In the genomic region with DNA sequence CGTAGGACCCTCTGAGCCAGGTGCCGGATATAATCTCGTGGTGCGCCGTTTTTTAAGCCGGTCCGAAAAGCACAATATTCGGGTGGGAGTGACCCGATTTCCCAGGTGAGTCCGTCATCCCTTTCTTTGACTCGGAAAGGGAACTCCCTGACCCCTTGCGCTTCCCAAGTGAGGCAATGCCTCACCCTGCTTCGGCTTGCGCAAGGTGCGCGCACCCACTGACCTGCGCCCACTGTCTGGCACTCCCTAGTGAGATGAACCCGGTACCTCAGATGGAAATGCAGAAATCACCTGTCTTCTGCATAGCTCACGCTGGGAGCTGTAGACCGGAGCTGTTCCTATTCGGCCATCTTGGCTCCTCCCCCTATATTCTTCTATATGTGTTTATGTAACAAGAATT, we compare ENCODE assay signal across 5 cellular contexts. TPM values are rescaled to one million over a fixed set of nuclear protein-coding genes. Genes with fewer than 3 reads are reported as not detected.
"Had no signal": no experiment of that assay in that cellular context is flagged by ENCODE, and none has a peak within 500 bp of the region (broad histone marks: within the 10 kb centered on the region; RNA-seq: fewer than 3 reads in every experiment).

No MANE protein-coding gene starts in this region.

RNA-seq across cellular contexts. Expression of a gene that starts 45.2 kb away (rescaled TPM):
- total RNA-seq: activated B cell treated with CpG ODN at 0.5 μM for 24 hours; activated CD4-positive, alpha-beta T cell treated with anti-CD3 and anti-CD28 coated beads, Interleukin-2, amount 10 ng/mL, durations not matched to agents 24 days and 14 days; activated T-helper 1 cell treated with anti-CD3 and anti-CD28 coated beads, Interleukin-12 subunit alpha, Interleukin-12 subunit beta, Interleukin-2, Interleukin-4 antibody, amounts not matched to agents 30 ng/mL and 10 ng/mL and 1 ng/mL, durations not matched to agents 14 hours and 24 hours and 36 hours; lung microvascular endothelial cell; natural killer cell treated with Interleukin-12 subunit alpha and Interleukin-12 subunit beta and Interleukin-15 and Interleukin-18, amount 100 ng/mL, for 72 hours had no signal
